ENCODE assay signal across 9 cellular contexts in genomic region chr16:1825381-1825863, GRCh38. TPM values are rescaled to one million over a fixed set of nuclear protein-coding genes. Genes with fewer than 3 reads are reported as not detected.
A peak's percentile ranks its signal among the peaks of the same experiment; 100 is the strongest.
DNase-seq lines count a peak whose midpoint lies in the region; ATAC-seq and TF ChIP-seq lines count a peak whose summit lies in the region.
"Had no signal": no experiment of that assay in that cellular context is flagged by ENCODE, and none has a peak within 500 bp of the region (broad histone marks: within the 10 kb centered on the region; RNA-seq: fewer than 3 reads in every experiment).

No MANE protein-coding gene starts in this region.

- peaks cover 36% of the 10 kb centered on the region for H3K4me1 ChIP-seq in BLaER1
- peaks cover 21% of the 10 kb centered on the region for H3K4me1 ChIP-seq in effector memory CD4-positive, alpha-beta T cell (ENCODE audit: control insufficient read depth, insufficient read depth, low read length, poor library complexity, severe bottlenecking)

- H3K4me3 ChIP-seq in BLaER1 (peak overlapping the region; percentile 94), NB4 (ENCODE audit: low read depth, low read length) (peak overlapping the region; percentile 62)
- peak overlapping the region; percentile 56 for H3K4me3 ChIP-seq in effector memory CD4-positive, alpha-beta T cell (ENCODE audit: insufficient read depth, low read depth, low read length, poor library complexity, severe bottlenecking)

- no peaks in the 10 kb centered on the region for H3K9me3 ChIP-seq in BLaER1
- no peaks in the 10 kb centered on the region for H3K9me3 ChIP-seq in effector memory CD4-positive, alpha-beta T cell (ENCODE audit: control insufficient read depth, low read length)

- no peak for ATAC-seq in HG03095 (IDR thresholded peaks at IDR 0.05; ENCODE audit: unreplicated experiment)

- TF ChIP-seq CTCF in NB4 (IDR thresholded peaks at IDR 0.05; ENCODE audit: low read depth, low read length) (no peak), neural crest cell (conservative IDR thresholded peaks at IDR 0.05) (no peak)

- TF ChIP-seq POLR2A in NB4 (IDR thresholded peaks at IDR 0.05; ENCODE audit: extremely low read depth, insufficient read length) = no peak

- H3K36me3 ChIP-seq in BLaER1 = peaks cover 30% of the 10 kb centered on the region
- H3K36me3 ChIP-seq in effector memory CD4-positive, alpha-beta T cell (ENCODE audit: control insufficient read depth, insufficient read depth, low read length) = peaks cover 22% of the 10 kb centered on the region

- peaks cover 37% of the 10 kb centered on the region for H3K4me1 Mint-ChIP-seq in neural crest cell

- DNase-seq in NB4 (ENCODE audit: low read depth) (no peak), neural crest cell (ENCODE audit: low read depth, low spot score) (no peak), NCI-H82 (lab: John Stamatoyannopoulos, UW) (no peak), cerebellar nuclear complex (lab: John Stamatoyannopoulos, UW) (no peak), putamen (ENCODE audit: low spot score) (no peak)
- DNase-seq in effector memory CD4-positive, alpha-beta T cell = no peak

- H3K9me3 Mint-ChIP-seq in neural crest cell = no peaks in the 10 kb centered on the region

- H3K27ac Mint-ChIP-seq in neural crest cell (ENCODE audit: unreplicated experiment) = no peak overlapping the region

- H4K20me1 ChIP-seq in BLaER1 = peaks cover 56% of the 10 kb centered on the region

- H3K27ac ChIP-seq in BLaER1 = no peak overlapping the region
- H3K27ac ChIP-seq in effector memory CD4-positive, alpha-beta T cell (ENCODE audit: insufficient read depth, low read length, poor library complexity, severe bottlenecking) = peak overlapping the region; percentile 77

- H3K36me3 Mint-ChIP-seq in neural crest cell (ENCODE audit: low read depth) = peaks cover 3% of the 10 kb centered on the region

- no peaks in the 10 kb centered on the region for H3K27me3 ChIP-seq in BLaER1
- no peaks in the 10 kb centered on the region for H3K27me3 ChIP-seq in effector memory CD4-positive, alpha-beta T cell (replicated peaks; ENCODE audit: control insufficient read depth, insufficient read depth, low read length, poor library complexity, severe bottlenecking)

- H3K4me3 Mint-ChIP-seq in neural crest cell = peak overlapping the region; percentile 80

- H3K4me2 ChIP-seq in BLaER1 = peak overlapping the region; percentile 93

- no peaks in the 10 kb centered on the region for H3K27me3 Mint-ChIP-seq in neural crest cell (ENCODE audit: low read depth)

- peak overlapping the region; percentile 84; the same call in 1 of the 2 replicates for H3K9ac ChIP-seq in BLaER1

RNA-seq across cellular contexts. Expression of gene HAGH, which starts 1.2 kb away (rescaled TPM):
- total RNA-seq in neural crest cell = 31.1 TPM in 2 replicates

RNA-seq across cellular contexts. Expression of gene FAHD1, which starts 1.6 kb away (rescaled TPM):
- total RNA-seq in neural crest cell = 27.2 and 28.0 TPM in 2 replicates

RNA-seq across cellular contexts. Expression of gene IGFALS, which starts 31.9 kb away (rescaled TPM):
- total RNA-seq in neural crest cell = 0.14 TPM in 1 of 2 replicates, not detected in the other
- total RNA-seq: aorta had no signal

RNA-seq across cellular contexts. Expression of gene NUBP2, which starts 42.7 kb away (rescaled TPM):
- 71.0 and 73.8 TPM in 2 replicates for total RNA-seq in neural crest cell

RNA-seq across cellular contexts. Expression of gene SPSB3, which starts 43.1 kb away (rescaled TPM):
- 23.1 and 23.8 TPM in 2 replicates for total RNA-seq in neural crest cell
